ENCODE assay signal across 17 cellular contexts in genomic region chr16:23048164-23048563, GRCh38.
"Had no signal": no experiment of that assay in that cellular context is flagged by ENCODE, and none has a peak within 500 bp of the region (broad histone marks: within the 10 kb centered on the region; RNA-seq: fewer than 3 reads in every experiment).

No MANE protein-coding gene starts in this region.

- H3K9me3 ChIP-seq: right atrium auricular region had no signal

- H3K4me3 Mint-ChIP-seq: activated T-helper 17 cell treated with anti-CD3 and anti-CD28 coated beads, Interleukin-2, amount 50 U/mL, for 72 hours; natural killer cell treated with Interleukin-12 subunit alpha and Interleukin-12 subunit beta and Interleukin-15 and Interleukin-18, amount 100 ng/mL, for 72 hours had no signal

- H2AFZ ChIP-seq: hepatocyte had no signal

- ATAC-seq: activated T-helper 17 cell treated with anti-CD3 and anti-CD28 coated beads, Interleukin-2, amount 50 U/mL, for 72 hours; left lung; natural killer cell treated with Interleukin-12 subunit alpha and Interleukin-12 subunit beta and Interleukin-15 and Interleukin-18, amount 100 ng/mL, for 72 hours; stimulated activated naive CD8-positive, alpha-beta T cell treated with anti-CD3 and anti-CD28 coated beads, Interleukin-15, Interleukin-2, amounts not matched to agents 100 U/mL and 50 U/mL, for 24 hours had no signal

- H3K4me1 Mint-ChIP-seq: activated T-helper 17 cell treated with anti-CD3 and anti-CD28 coated beads, Interleukin-2, amount 50 U/mL, for 72 hours had no signal

- H3K4me1 ChIP-seq: left lung, right atrium auricular region had no signal

- FAIRE-seq: keratinocyte had no signal

- H3K4me3 ChIP-seq: hepatocyte, left lung, right atrium auricular region, skin epidermis, transverse colon had no signal

- H3K27me3 ChIP-seq: right atrium auricular region had no signal

- H3K79me2 ChIP-seq: hepatocyte had no signal

- H3K4me2 ChIP-seq: hepatocyte had no signal

- H3K27ac ChIP-seq: hepatocyte, left lung, right atrium auricular region, skin epidermis, transverse colon had no signal

- DNase-seq: activated CD4-positive, CD25-positive, alpha-beta regulatory T cell treated with anti-CD3 and anti-CD28 coated beads, Interleukin-2, amount 50 U/mL, for 72 hours; activated naive CD4-positive, alpha-beta T cell treated with Interleukin-2 at 50 U/mL for 16 hours; activated T-cell treated with anti-CD3 and anti-CD28 coated beads for 4 hours; aorta; erythroblast; left lung; mammary epithelial cell; occipital lobe; stimulated activated naive CD8-positive, alpha-beta T cell treated with anti-CD3 and anti-CD28 coated beads, Interleukin-15, Interleukin-2, amounts not matched to agents 100 U/mL and 50 U/mL, for 24 hours; transverse colon had no signal

- H3K27ac Mint-ChIP-seq: activated T-helper 17 cell treated with anti-CD3 and anti-CD28 coated beads, Interleukin-2, amount 50 U/mL, for 72 hours; natural killer cell treated with Interleukin-12 subunit alpha and Interleukin-12 subunit beta and Interleukin-15 and Interleukin-18, amount 100 ng/mL, for 72 hours; progenitor cell of endocrine pancreas had no signal
